ENCODE assay signal across 8 cellular contexts in the genomic region with DNA sequence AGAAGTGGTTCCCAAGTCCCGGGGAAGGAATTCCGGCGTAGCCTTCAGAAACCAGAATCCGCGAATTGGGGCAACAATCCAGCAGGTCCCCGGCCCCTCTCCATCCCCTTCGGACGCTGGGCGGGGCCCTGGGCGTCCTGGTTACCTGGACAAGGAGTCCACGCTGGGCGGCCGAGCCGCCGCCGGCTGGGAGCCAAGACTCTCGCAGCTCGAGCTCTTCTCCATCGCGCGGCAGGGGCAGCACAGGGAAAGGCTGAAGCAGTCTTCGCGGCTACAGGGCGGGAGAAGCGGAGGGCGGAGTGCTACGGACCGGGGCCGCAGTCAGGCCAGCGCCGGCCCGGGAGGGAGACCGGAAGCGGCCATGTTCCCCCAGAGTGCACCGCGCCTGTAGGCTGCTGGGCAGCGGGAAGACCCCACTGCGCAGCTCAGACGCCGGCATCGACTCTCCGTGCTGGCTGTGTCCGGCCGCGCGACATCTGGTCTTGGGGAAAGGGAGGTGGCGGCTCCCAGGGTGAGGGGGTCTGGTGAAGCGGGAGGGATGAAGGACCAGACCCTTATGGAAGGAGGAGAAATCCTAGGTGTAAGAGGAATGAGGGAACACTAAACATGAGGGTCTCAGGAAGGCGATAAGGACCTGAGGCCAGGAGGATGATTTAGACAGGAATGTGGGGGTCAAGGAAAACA. TPM values are rescaled to one million over a fixed set of nuclear protein-coding genes. Genes with fewer than 3 reads are reported as not detected.
DNase-seq lines count a peak whose midpoint lies in the region; ATAC-seq and TF ChIP-seq lines count a peak whose summit lies in the region.

A gene (minus strand): TSS at position 378 of the 684 bp plus-strand sequence. CDS start 153 bp downstream, at position 225.

- peak within 1 kb of the TSS; percentile 100 for H3K4me3 Mint-ChIP-seq in neural progenitor cell

- peak within 1 kb of the TSS; percentile 94 for H3K9ac ChIP-seq in HUES64 (ENCODE audit: low read depth, low read length)
- H3K9ac ChIP-seq in neural progenitor cell, result peak within 1 kb of the TSS; percentile 77
- peak within 1 kb of the TSS; percentile 95 to 100 (median 96) for H3K9ac ChIP-seq in subcutaneous abdominal adipose tissue (ENCODE audit: low read length in 5 of 5)

- under 1% methylated on average over 49 of the region's 49 CpGs for WGBS in HUES64

- H3K27me3 ChIP-seq in HUES64 (ENCODE audit: insufficient read depth, low read length) (no peaks in the 10 kb centered on the region), RWPE2 (ENCODE audit: insufficient read depth, poor library complexity, severe bottlenecking) (no peaks in the 10 kb centered on the region), foreskin keratinocyte (no peaks in the 10 kb centered on the region), neural progenitor cell (no peaks in the 10 kb centered on the region), subcutaneous abdominal adipose tissue (ENCODE audit: control insufficient read depth in 5 of 5, insufficient read depth in 4 of 5, low read length in 5 of 5) (no peaks in the 10 kb centered on the region)

- H3K4me1 ChIP-seq in HUES64 (ENCODE audit: insufficient read depth, low read length) (peaks cover 22% of the 10 kb centered on the region), RWPE2 (ENCODE audit: insufficient read depth, poor library complexity, severe bottlenecking) (peaks cover 15% of the 10 kb centered on the region), foreskin keratinocyte (peaks cover 8% of the 10 kb centered on the region), neural progenitor cell (peaks cover 18% of the 10 kb centered on the region), subcutaneous abdominal adipose tissue (ENCODE audit: control insufficient read depth in 5 of 5, insufficient read depth in 5 of 5, low read length in 5 of 5) (peaks cover 2 to 29% (median 20%) of the 10 kb centered on the region in 5 donors)

- H3K4me1 Mint-ChIP-seq in neural progenitor cell, result peaks cover 22% of the 10 kb centered on the region

- no peaks in the 10 kb centered on the region for H3K27me3 Mint-ChIP-seq in neural progenitor cell (ENCODE audit: insufficient read depth, low read depth)

- H3K36me3 ChIP-seq in HUES64 (ENCODE audit: insufficient read depth, low read length) (no peaks in the 10 kb centered on the region), RWPE2 (ENCODE audit: low read depth) (no peaks in the 10 kb centered on the region), neural progenitor cell (no peaks in the 10 kb centered on the region), subcutaneous abdominal adipose tissue (ENCODE audit: control insufficient read depth in 5 of 5, insufficient read depth in 5 of 5, low read length in 5 of 5) (no peaks in the 10 kb centered on the region)

- H2AFZ ChIP-seq in neural progenitor cell (replicated peaks), result peak within 1 kb of the TSS; percentile 74

- H3K36me3 Mint-ChIP-seq in neural progenitor cell, result no peaks in the 10 kb centered on the region

- H4K20me1 ChIP-seq in neural progenitor cell (ENCODE audit: low read depth), result no peaks in the 10 kb centered on the region

- no peaks in the 10 kb centered on the region for H3K9me3 Mint-ChIP-seq in neural progenitor cell

- ATAC-seq in GM21515 (IDR thresholded peaks at IDR 0.05; ENCODE audit: unreplicated experiment), result peak; percentile 100
- ATAC-seq in RWPE2 (ENCODE audit: low read depth), result peak; percentile 90
- ATAC-seq in foreskin keratinocyte, result peak; percentile 84

- H3K9me3 ChIP-seq in HUES64 (ENCODE audit: insufficient read depth, low read depth, low read length) (no peaks in the 10 kb centered on the region), RWPE2 (ENCODE audit: severe bottlenecking) (no peaks in the 10 kb centered on the region), neural progenitor cell (ENCODE audit: low read depth) (no peaks in the 10 kb centered on the region), subcutaneous abdominal adipose tissue (ENCODE audit: control insufficient read depth in 5 of 5, low read length in 5 of 5) (peaks cover 0 to 3% (median 0%) of the 10 kb centered on the region in 5 donors)

- TF ChIP-seq CTCF in RWPE2 (IDR thresholded peaks at IDR 0.05; ENCODE audit: poor library complexity, severe bottlenecking) (no peak), foreskin keratinocyte (conservative IDR thresholded peaks at IDR 0.05) (no peak), neural progenitor cell (IDR thresholded peaks at IDR 0.05) (no peak)

- peak within 1 kb of the TSS; percentile 91 for H3K4me3 ChIP-seq in HUES64 (ENCODE audit: low read length)
- H3K4me3 ChIP-seq in RWPE2 (ENCODE audit: severe bottlenecking), result peak within 1 kb of the TSS; percentile 84
- H3K4me3 ChIP-seq in neural progenitor cell, result peak within 1 kb of the TSS; percentile 83
- peak within 1 kb of the TSS; percentile 81 to 97 (median 86) for H3K4me3 ChIP-seq in subcutaneous abdominal adipose tissue (ENCODE audit: low read depth in 1 of 5, low read length in 5 of 5)

- peaks cover 63% of the 10 kb centered on the region for H3K79me2 ChIP-seq in neural progenitor cell (ENCODE audit: low read depth)

- peak within 1 kb of the TSS; percentile 83 for H3K4me2 ChIP-seq in neural progenitor cell

- peak within 1 kb of the TSS; percentile 95 for H3K27ac Mint-ChIP-seq in neural progenitor cell

- DNase-seq in DMS53 treated with DMSO at 0.1 percent for 48 hours (lab: John Stamatoyannopoulos, UW; ENCODE audit: unreplicated experiment), result peak; percentile 73
- DNase-seq in RWPE2 (ENCODE audit: low spot score), result peak; percentile 62
- DNase-seq in activated gamma-delta T cell treated with anti-CD3 and anti-CD28 coated beads, Interleukin-2, amount 50 U/mL, for 16 hours (ENCODE audit: low read depth), result peak; percentile 22
- peak; percentile 24 to 51 for DNase-seq in foreskin keratinocyte
- DNase-seq in neural progenitor cell (ENCODE audit: low spot score), result peak; percentile 92

- H3K27ac ChIP-seq in HUES64 (ENCODE audit: low read depth, low read length) (peak within 1 kb of the TSS; percentile 92), RWPE2 (ENCODE audit: poor library complexity, severe bottlenecking) (peak within 1 kb of the TSS; percentile 82), foreskin keratinocyte (peak within 1 kb of the TSS; percentile 86), neural progenitor cell (peak within 1 kb of the TSS; percentile 94), subcutaneous abdominal adipose tissue (ENCODE audit: low read depth, low read length) (peak within 1 kb of the TSS; percentile 99)

- peaks cover 14% of the 10 kb centered on the region for H3F3A ChIP-seq in neural progenitor cell (ENCODE audit: low read depth)

RNA-seq across cellular contexts. Expression of the gene that starts here (rescaled TPM):
- polyA plus RNA-seq in HUES64 (2013, experiment 1 of 2), result 49.2 TPM
- polyA plus RNA-seq in HUES64 (2013, experiment 2 of 2), result 50.3 TPM
- total RNA-seq in foreskin keratinocyte (38.4 and 39.2 TPM in 2 replicates), neural progenitor cell (ENCODE audit: low replicate concordance) (52.7 and 68.9 TPM in 2 replicates)
- polyA plus RNA-seq in foreskin keratinocyte, result 14.3 and 17.6 TPM in 2 replicates

Comparison
In these comparisons a context has a peak if more than half of its experiments do, and no peak if none do; other contexts are left out.
1. Peak in every context shown above with its lines: DNase-seq, ATAC-seq, H3K4me3 ChIP-seq and H3K27ac ChIP-seq.
2. DNase-seq: peak in every context shown above with its lines; median percentile 92 in neural progenitor cell; 73 in DMS53 treated with DMSO at 0.1 percent for 48 hours; 62 in RWPE2; 38 in foreskin keratinocyte; 22 in activated gamma-delta T cell treated with anti-CD3 and anti-CD28 coated beads, Interleukin-2, amount 50 U/mL, for 16 hours.